In the genomic region with DNA sequence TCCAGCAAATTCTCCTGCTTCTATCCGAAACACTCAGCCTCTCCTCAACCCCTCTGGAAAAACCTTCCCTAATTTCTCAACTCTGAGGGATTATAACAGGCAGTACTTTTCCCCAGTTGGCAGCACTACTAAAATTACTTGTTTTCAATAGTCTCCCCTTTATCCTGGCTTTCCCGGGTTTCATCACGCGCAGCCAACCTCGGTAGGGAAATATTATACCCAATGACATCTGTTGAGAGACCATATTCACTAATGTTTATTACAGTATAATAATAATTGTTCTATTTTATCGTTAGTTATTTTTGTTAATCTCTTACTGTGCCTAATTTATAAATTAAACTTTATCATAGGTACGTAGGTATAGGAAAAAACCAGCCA, we compare ENCODE assay signal across 8 cellular contexts. TPM values are rescaled to one million over a fixed set of nuclear protein-coding genes. Genes with fewer than 3 reads are reported as not detected.
DNase-seq lines count a peak whose midpoint lies in the region; ATAC-seq and TF ChIP-seq lines count a peak whose summit lies in the region.

No MANE protein-coding gene starts in this region.

- peaks cover 8% of the 10 kb centered on the region; the same call in 2 of the 3 replicates for H3K4me1 Mint-ChIP-seq in GM23338

- no peak overlapping the region for H3K27ac ChIP-seq in GM23338 (ENCODE audit: low read depth)
- H3K27ac ChIP-seq in SK-N-MC, result peak overlapping the region; percentile 19
- H3K27ac ChIP-seq in prostate gland, result peak overlapping the region; percentile 71 to 77

- H3K27ac Mint-ChIP-seq in GM23338, result no peak overlapping the region; the same call in 1 of the 2 replicates

- H3K9me2 ChIP-seq in GM23338 (ENCODE audit: insufficient read depth), result no peaks in the 10 kb centered on the region

- peaks cover 6% of the 10 kb centered on the region for H3K27me3 Mint-ChIP-seq in GM23338 (ENCODE audit: insufficient read depth, low read depth, poor library complexity)

- H3K9me3 Mint-ChIP-seq in GM23338, result no peaks in the 10 kb centered on the region

- H3K9me3 ChIP-seq in SK-N-MC (ENCODE audit: low read depth, low read length) (no peaks in the 10 kb centered on the region), prostate gland (no peaks in the 10 kb centered on the region)

- 0 out of 2 replicates have a peak, but pooled peaks cover 5% of the 10 kb centered on the region for H3K36me3 ChIP-seq in GM23338 (ENCODE audit: insufficient read depth)
- H3K36me3 ChIP-seq in SK-N-MC (ENCODE audit: insufficient read depth, low read length), result peaks cover 31% of the 10 kb centered on the region
- no peaks in the 10 kb centered on the region for H3K36me3 ChIP-seq in prostate gland

- H2AFZ ChIP-seq in GM23338, result peak overlapping the region; percentile 90

- H3K4me2 ChIP-seq in GM23338, result peak overlapping the region; percentile 91

- no peak for DNase-seq in GM23338 (ENCODE audit: low spot score)
- DNase-seq in SK-N-MC (ENCODE audit: low read depth, low spot score), result no peak
- DNase-seq in foreskin fibroblast, result no peak
- no peak for DNase-seq in prostate gland (ENCODE audit: low spot score)
- DNase-seq in NCI-H1092 treated with DMSO at 0.1 percent for 48 hours (lab: John Stamatoyannopoulos, UW), result no peak
- DNase-seq in DMS153 (lab: John Stamatoyannopoulos, UW), result no peak
- no peak for DNase-seq in posterior vena cava (ENCODE audit: low spot score)

- H3K4me1 ChIP-seq in GM23338 (ENCODE audit: insufficient read depth), result peaks cover 15% of the 10 kb centered on the region; the same call in 1 of the 2 replicates
- H3K4me1 ChIP-seq in prostate gland (replicated peaks), result no peaks in the 10 kb centered on the region

- 6% methylated on average over 7 of the region's 7 CpGs for WGBS in prostate gland

- H3K36me3 Mint-ChIP-seq in GM23338 (ENCODE audit: low read depth), result peaks cover 27% of the 10 kb centered on the region; the same call in 2 of the 3 replicates

- H4K20me1 ChIP-seq in GM23338 (replicated peaks; ENCODE audit: insufficient read depth), result no peaks in the 10 kb centered on the region

- peak overlapping the region; percentile 100 for H3K4me3 Mint-ChIP-seq in GM23338

- H3F3A ChIP-seq in GM23338 (replicated peaks; ENCODE audit: low read depth), result no peaks in the 10 kb centered on the region

- TF ChIP-seq CTCF in GM23338 (conservative IDR thresholded peaks at IDR 0.05; ENCODE audit: low read depth in 2 of 2), result no peak
- no peak for TF ChIP-seq CTCF in foreskin fibroblast (IDR thresholded peaks at IDR 0.05; ENCODE audit: low read depth, low read length)
- TF ChIP-seq CTCF in prostate gland (IDR thresholded peaks at IDR 0.05), result no peak

- intact Hi-C loops in prostate gland (cut with DNase I), result no loop called here
- intact Hi-C loops in posterior vena cava (cut with DNase I), result no loop called here

- H3K9ac ChIP-seq in SK-N-MC (ENCODE audit: insufficient read length), result peak overlapping the region; percentile 95

- TF ChIP-seq POLR2A in prostate gland (IDR thresholded peaks at IDR 0.05), result no peak

- H3K27me3 ChIP-seq in GM23338 (ENCODE audit: insufficient read depth) (no peaks in the 10 kb centered on the region), prostate gland (replicated peaks; ENCODE audit: insufficient read depth) (no peaks in the 10 kb centered on the region)

- H3K4me3 ChIP-seq in GM23338 (peak overlapping the region; percentile 96), SK-N-MC (peak overlapping the region; percentile 84), foreskin fibroblast (ENCODE audit: low read depth in 1 of 2, low read length in 2 of 2) (peak overlapping the region; percentile 92 to 99), prostate gland (peak overlapping the region; percentile 94 to 98)

- ATAC-seq in GM23338 (peak; percentile 22), HG02938 (IDR thresholded peaks at IDR 0.05; ENCODE audit: unreplicated experiment) (no peak)

- peaks cover 33% of the 10 kb centered on the region for H3K79me2 ChIP-seq in GM23338 (replicated peaks; ENCODE audit: insufficient read depth)

TF ChIP-seq in GM23338, 12 proteins besides CTCF, POLR2A, EP300 and RAD21 (continues in another document):
- TF ChIP-seq ZNF114 (CRISPR knock-in tag; IDR thresholded peaks at IDR 0.05) (no peak), POLR2AphosphoS5 (IDR thresholded peaks at IDR 0.05; ENCODE audit: low read depth) (no peak)
- TF ChIP-seq, protein P1, sequence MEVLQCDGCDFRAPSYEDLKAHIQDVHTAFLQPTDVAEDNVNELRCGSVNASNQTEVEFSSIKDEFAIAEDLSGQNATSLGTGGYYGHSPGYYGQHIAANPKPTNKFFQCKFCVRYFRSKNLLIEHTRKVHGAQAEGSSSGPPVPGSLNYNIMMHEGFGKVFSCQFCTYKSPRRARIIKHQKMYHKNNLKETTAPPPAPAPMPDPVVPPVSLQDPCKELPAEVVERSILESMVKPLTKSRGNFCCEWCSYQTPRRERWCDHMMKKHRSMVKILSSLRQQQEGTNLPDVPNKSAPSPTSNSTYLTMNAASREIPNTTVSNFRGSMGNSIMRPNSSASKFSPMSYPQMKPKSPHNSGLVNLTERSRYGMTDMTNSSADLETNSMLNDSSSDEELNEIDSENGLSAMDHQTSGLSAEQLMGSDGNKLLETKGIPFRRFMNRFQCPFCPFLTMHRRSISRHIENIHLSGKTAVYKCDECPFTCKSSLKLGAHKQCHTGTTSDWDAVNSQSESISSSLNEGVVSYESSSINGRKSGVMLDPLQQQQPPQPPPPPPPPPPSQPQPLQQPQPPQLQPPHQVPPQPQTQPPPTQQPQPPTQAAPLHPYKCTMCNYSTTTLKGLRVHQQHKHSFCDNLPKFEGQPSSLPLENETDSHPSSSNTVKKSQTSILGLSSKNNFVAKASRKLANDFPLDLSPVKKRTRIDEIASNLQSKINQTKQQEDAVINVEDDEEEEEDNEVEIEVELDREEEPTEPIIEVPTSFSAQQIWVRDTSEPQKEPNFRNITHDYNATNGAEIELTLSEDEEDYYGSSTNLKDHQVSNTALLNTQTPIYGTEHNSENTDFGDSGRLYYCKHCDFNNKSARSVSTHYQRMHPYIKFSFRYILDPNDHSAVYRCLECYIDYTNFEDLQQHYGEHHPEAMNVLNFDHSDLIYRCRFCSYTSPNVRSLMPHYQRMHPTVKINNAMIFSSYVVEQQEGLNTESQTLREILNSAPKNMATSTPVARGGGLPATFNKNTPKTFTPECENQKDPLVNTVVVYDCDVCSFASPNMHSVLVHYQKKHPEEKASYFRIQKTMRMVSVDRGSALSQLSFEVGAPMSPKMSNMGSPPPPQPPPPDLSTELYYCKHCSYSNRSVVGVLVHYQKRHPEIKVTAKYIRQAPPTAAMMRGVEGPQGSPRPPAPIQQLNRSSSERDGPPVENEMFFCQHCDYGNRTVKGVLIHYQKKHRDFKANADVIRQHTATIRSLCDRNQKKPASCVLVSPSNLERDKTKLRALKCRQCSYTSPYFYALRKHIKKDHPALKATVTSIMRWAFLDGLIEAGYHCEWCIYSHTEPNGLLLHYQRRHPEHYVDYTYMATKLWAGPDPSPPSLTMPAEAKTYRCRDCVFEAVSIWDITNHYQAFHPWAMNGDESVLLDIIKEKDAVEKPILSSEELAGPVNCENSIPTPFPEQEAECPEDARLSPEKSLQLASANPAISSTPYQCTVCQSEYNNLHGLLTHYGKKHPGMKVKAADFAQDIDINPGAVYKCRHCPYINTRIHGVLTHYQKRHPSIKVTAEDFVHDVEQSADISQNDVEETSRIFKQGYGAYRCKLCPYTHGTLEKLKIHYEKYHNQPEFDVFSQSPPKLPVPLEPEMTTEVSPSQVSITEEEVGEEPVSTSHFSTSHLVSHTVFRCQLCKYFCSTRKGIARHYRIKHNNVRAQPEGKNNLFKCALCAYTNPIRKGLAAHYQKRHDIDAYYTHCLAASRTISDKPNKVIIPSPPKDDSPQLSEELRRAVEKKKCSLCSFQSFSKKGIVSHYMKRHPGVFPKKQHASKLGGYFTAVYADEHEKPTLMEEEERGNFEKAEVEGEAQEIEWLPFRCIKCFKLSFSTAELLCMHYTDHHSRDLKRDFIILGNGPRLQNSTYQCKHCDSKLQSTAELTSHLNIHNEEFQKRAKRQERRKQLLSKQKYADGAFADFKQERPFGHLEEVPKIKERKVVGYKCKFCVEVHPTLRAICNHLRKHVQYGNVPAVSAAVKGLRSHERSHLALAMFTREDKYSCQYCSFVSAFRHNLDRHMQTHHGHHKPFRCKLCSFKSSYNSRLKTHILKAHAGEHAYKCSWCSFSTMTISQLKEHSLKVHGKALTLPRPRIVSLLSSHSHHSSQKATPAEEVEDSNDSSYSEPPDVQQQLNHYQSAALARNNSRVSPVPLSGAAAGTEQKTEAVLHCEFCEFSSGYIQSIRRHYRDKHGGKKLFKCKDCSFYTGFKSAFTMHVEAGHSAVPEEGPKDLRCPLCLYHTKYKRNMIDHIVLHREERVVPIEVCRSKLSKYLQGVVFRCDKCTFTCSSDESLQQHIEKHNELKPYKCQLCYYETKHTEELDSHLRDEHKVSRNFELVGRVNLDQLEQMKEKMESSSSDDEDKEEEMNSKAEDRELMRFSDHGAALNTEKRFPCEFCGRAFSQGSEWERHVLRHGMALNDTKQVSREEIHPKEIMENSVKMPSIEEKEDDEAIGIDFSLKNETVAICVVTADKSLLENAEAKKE (CRISPR knock-in tag; IDR thresholded peaks at IDR 0.05), result no peak
- TF ChIP-seq, protein P2, sequence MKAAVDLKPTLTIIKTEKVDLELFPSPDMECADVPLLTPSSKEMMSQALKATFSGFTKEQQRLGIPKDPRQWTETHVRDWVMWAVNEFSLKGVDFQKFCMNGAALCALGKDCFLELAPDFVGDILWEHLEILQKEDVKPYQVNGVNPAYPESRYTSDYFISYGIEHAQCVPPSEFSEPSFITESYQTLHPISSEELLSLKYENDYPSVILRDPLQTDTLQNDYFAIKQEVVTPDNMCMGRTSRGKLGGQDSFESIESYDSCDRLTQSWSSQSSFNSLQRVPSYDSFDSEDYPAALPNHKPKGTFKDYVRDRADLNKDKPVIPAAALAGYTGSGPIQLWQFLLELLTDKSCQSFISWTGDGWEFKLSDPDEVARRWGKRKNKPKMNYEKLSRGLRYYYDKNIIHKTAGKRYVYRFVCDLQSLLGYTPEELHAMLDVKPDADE (IDR thresholded peaks at IDR 0.05), result no peak

RNA-seq across cellular contexts. Expression of a gene that starts 0.3 kb away (rescaled TPM):
- total RNA-seq in GM23338 (2014; rRNA removed; shearing (Covaris generic)), result 17.6 and 21.9 TPM in 2 replicates
- 40.9 and 50.1 TPM in 2 replicates for polyA plus RNA-seq in GM23338 (2016; fragmentation: Nextera tagmentation; extraction: Ambion mirVana)
- total RNA-seq in prostate gland (10 to 100 TPM in 1 of 2 donors, 1 to 10 TPM in 1; 9.0 to 11.8 TPM), posterior vena cava (10 to 100 TPM; 15.2 to 16.1 TPM)
